21 cellular contexts compared by ENCODE assay signal in the genomic region with DNA sequence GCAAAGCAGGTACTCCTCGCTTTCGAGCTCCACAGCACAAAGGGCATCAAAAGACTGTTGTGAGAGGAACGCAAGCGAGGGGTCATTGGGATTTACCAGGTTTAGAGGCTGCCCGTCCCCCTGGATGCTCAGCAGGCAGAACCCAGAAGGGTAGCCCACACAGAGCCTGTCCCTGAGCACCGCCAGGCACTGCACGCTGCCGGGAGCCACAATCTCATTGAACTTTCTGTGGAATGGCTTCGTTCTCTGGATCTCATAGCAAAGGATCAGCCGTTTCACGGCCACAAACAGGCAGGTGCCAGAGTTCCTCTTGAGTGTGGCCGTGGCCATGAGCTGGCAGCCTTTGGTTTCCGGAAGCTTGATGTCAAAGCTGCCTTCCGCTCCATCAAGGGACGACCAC. TPM values are rescaled to one million over a fixed set of nuclear protein-coding genes. Genes with fewer than 3 reads are reported as not detected.
"Had no signal": no experiment of that assay in that cellular context is flagged by ENCODE, and none has a peak within 500 bp of the region (broad histone marks: within the 10 kb centered on the region; RNA-seq: fewer than 3 reads in every experiment).

No MANE protein-coding gene starts in this region.

- ATAC-seq: gastroesophageal sphincter, left cardiac atrium, lower lobe of right lung had no signal

- H3K27me3 ChIP-seq: esophagus squamous epithelium, gastroesophageal sphincter, neutrophil, right atrium auricular region, sigmoid colon, vagina had no signal

- H3K36me3 ChIP-seq: neutrophil had no signal

- H3K4me1 ChIP-seq: vagina had no signal

- H3K4me3 Mint-ChIP-seq: immature natural killer cell, nephron had no signal

- H3K27ac Mint-ChIP-seq: immature natural killer cell, nephron had no signal

- H3K9me3 Mint-ChIP-seq: immature natural killer cell, nephron had no signal

- H3K27ac ChIP-seq: esophagus squamous epithelium, gastroesophageal sphincter, left ventricle myocardium inferior, lower lobe of right lung, neutrophil, right atrium auricular region, sigmoid colon, skin epidermis, vagina had no signal

- DNase-seq: effector memory CD4-positive, alpha-beta T cell; esophagus squamous epithelium; foreskin fibroblast; glutamatergic neuron; immature natural killer cell; left cardiac atrium; left ventricle myocardium inferior; lower lobe of right lung; mesenchymal stem cell; midbrain; sigmoid colon; stimulated activated CD4-positive, alpha-beta T cell treated with anti-CD3 and anti-CD28 coated beads, Interleukin-12 subunit alpha, Interleukin-12 subunit beta, amount 100 ng/mL, for 4 hours; stimulated activated naive CD4-positive, alpha-beta T cell treated with Interleukin-2 at 50 U/mL for 16 hours; trophoblast cell had no signal

- H3K9me3 ChIP-seq: esophagus squamous epithelium, gastroesophageal sphincter, left ventricle myocardium inferior, lower lobe of right lung, neutrophil, right atrium auricular region, sigmoid colon, vagina had no signal

- H3K36me3 Mint-ChIP-seq: immature natural killer cell had no signal

- H3K4me3 ChIP-seq: esophagus squamous epithelium, gastroesophageal sphincter, left ventricle myocardium inferior, lower lobe of right lung, right atrium auricular region, sigmoid colon, skin epidermis, vagina had no signal

- FAIRE-seq: keratinocyte had no signal

RNA-seq across cellular contexts. Expression of a gene that starts 21.5 kb away (rescaled TPM):
- total RNA-seq: left ventricle myocardium inferior, sigmoid colon had no signal
